1 cellular context compared by ENCODE assay signal in the genomic region with DNA sequence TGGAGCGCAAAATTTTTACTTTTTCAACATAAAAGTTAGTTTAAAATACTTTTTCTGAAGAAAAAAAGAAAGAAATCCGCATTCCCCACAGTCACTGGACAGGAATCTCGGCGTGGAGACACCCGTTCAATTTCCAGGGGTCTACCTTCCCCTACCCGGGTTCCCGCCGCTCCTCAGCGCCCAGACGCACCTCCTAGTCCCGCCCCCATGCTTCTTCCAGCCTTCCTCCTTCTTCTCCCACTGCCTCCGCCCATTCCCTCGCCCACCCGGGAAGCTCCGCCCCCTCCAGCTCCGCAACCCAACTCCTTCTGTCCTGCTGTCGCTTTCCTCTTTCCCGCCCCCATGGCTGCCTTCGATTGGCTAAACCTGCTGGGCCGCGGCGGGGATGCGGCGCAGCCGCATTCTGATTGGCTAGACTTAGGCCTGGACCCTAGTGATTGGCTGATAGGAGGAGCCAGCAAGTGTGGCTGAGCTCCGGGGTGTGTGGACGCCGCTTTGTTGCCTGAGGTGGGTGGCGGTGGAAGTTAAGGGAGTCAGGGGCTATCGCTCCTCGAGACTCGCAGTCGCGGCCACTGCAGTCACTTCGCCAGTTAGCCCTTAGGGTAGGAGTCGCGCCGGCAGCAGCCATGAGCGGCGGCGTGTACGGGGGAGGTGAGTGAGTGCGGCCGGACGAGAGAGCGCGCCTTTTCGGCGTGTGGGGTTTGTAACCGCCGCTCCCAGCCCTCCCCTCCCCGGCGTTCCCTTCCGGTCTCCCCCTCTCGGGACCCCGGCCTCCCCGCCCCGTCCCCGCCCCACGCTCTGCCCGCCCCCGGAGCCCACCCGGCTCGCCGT.
TF ChIP-seq lines count a peak whose summit lies in the region.

ACTL6A (plus strand) TSS at position 460 of the 831 bp plus-strand sequence; CDS start at position 627, 167 bp downstream.

TF ChIP-seq in HepG2, 621 proteins besides CTCF, POLR2A, EP300 and RAD21 (continued from another document and continues in another):
- TF ChIP-seq TFDP2 (CRISPR knock-in tag; IDR thresholded peaks at IDR 0.05) (peak; percentile 90), ZKSCAN5 (CRISPR knock-in tag; IDR thresholded peaks at IDR 0.05) (0 out of 2 replicates have a peak, but pooled peaks have one; percentile 47), HMG20A (CRISPR knock-in tag; IDR thresholded peaks at IDR 0.05; ENCODE audit: borderline replicate concordance) (no peak), ZNF577 (CRISPR knock-in tag; IDR thresholded peaks at IDR 0.05; ENCODE audit: borderline replicate concordance, low read depth) (no peak), ZBTB8A (CRISPR knock-in tag; IDR thresholded peaks at IDR 0.05; ENCODE audit: borderline replicate concordance, low read depth) (no peak), PHF5A (CRISPR knock-in tag; IDR thresholded peaks at IDR 0.05; ENCODE audit: low read depth, unreplicated experiment) (no peak), NCOR1 (IDR thresholded peaks at IDR 0.05; ENCODE audit: borderline replicate concordance, low read length) (no peak), FOSL1 (CRISPR knock-in tag; IDR thresholded peaks at IDR 0.05; ENCODE audit: borderline replicate concordance) (no peak), RBM39 (IDR thresholded peaks at IDR 0.05; ENCODE audit: low read depth, low read length, poor library complexity, severe bottlenecking) (peak; percentile 73), SP140L (CRISPR knock-in tag; IDR thresholded peaks at IDR 0.05; ENCODE audit: borderline replicate concordance) (no peak), ERF (CRISPR knock-in tag; IDR thresholded peaks at IDR 0.05) (no peak; the same call in none of the 2 replicates), RELA (CRISPR knock-in tag; IDR thresholded peaks at IDR 0.05) (no peak), ZNF326 (CRISPR knock-in tag; IDR thresholded peaks at IDR 0.05; ENCODE audit: borderline replicate concordance) (no peak), DMAP1 (CRISPR knock-in tag; IDR thresholded peaks at IDR 0.05) (peak; percentile 92), KLF13 (CRISPR knock-in tag; IDR thresholded peaks at IDR 0.05) (no peak), SNRNP70 (IDR thresholded peaks at IDR 0.05; ENCODE audit: low read depth, low read length) (no peak), ZNF235 (CRISPR knock-in tag; IDR thresholded peaks at IDR 0.05; ENCODE audit: borderline replicate concordance) (no peak), FOXJ3 (CRISPR knock-in tag; IDR thresholded peaks at IDR 0.05; ENCODE audit: borderline replicate concordance) (no peak), TEAD2 (CRISPR knock-in tag; IDR thresholded peaks at IDR 0.05) (no peak), MXD1 (CRISPR knock-in tag; IDR thresholded peaks at IDR 0.05) (0 out of 2 replicates have a peak, but pooled peaks have one; percentile 16), CBX5 (CRISPR knock-in tag; IDR thresholded peaks at IDR 0.05; ENCODE audit: borderline replicate concordance) (peak; percentile 50; the same call in 1 of the 2 replicates), ZNF768 (CRISPR knock-in tag; IDR thresholded peaks at IDR 0.05) (peak; percentile 60; the same call in 1 of the 2 replicates), ZNF234 (CRISPR knock-in tag; conservative IDR thresholded peaks at IDR 0.05) (no peak; the same call in 1 of the 2 replicates), ZNF143 (CRISPR knock-in tag; IDR thresholded peaks at IDR 0.05) (0 out of 2 replicates have a peak, but pooled peaks have one; percentile 16), TOE1 (CRISPR knock-in tag; IDR thresholded peaks at IDR 0.05) (no peak), ZNF850 (CRISPR knock-in tag; conservative IDR thresholded peaks at IDR 0.05) (no peak), ATAD3A (CRISPR knock-in tag; IDR thresholded peaks at IDR 0.05) (no peak), ZNF430 (CRISPR knock-in tag; IDR thresholded peaks at IDR 0.05) (no peak), NR2F6 (IDR thresholded peaks at IDR 0.05) (no peak), NR2F6 (CRISPR knock-in tag; IDR thresholded peaks at IDR 0.05) (no peak), SMAD1 (CRISPR knock-in tag; IDR thresholded peaks at IDR 0.05; ENCODE audit: borderline replicate concordance, low read depth) (no peak), ZNF251 (CRISPR knock-in tag; IDR thresholded peaks at IDR 0.05) (no peak), ZNF75D (CRISPR knock-in tag; IDR thresholded peaks at IDR 0.05; ENCODE audit: borderline replicate concordance) (no peak), SRSF4 (IDR thresholded peaks at IDR 0.05; ENCODE audit: low read depth, low read length, poor library complexity, severe bottlenecking) (no peak), DNMT1 (CRISPR knock-in tag; IDR thresholded peaks at IDR 0.05) (no peak), ZNF431 (CRISPR knock-in tag; IDR thresholded peaks at IDR 0.05; ENCODE audit: borderline replicate concordance, low read depth) (no peak), RCOR2 (CRISPR knock-in tag; IDR thresholded peaks at IDR 0.05) (no peak), PAXIP1 (CRISPR knock-in tag; conservative IDR thresholded peaks at IDR 0.05) (peak; percentile 57), POLR2AphosphoS2 (IDR thresholded peaks at IDR 0.05; ENCODE audit: low read depth, low read length) (no peak), MBNL3 (CRISPR knock-in tag; conservative IDR thresholded peaks at IDR 0.05) (no peak), DMTF1 (CRISPR knock-in tag; IDR thresholded peaks at IDR 0.05) (no peak)
- TF ChIP-seq, protein P1, sequence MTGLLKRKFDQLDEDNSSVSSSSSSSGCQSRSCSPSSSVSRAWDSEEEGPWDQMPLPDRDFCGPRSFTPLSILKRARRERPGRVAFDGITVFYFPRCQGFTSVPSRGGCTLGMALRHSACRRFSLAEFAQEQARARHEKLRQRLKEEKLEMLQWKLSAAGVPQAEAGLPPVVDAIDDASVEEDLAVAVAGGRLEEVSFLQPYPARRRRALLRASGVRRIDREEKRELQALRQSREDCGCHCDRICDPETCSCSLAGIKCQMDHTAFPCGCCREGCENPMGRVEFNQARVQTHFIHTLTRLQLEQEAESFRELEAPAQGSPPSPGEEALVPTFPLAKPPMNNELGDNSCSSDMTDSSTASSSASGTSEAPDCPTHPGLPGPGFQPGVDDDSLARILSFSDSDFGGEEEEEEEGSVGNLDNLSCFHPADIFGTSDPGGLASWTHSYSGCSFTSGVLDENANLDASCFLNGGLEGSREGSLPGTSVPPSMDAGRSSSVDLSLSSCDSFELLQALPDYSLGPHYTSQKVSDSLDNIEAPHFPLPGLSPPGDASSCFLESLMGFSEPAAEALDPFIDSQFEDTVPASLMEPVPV (CRISPR knock-in tag; IDR thresholded peaks at IDR 0.05) = peak; percentile 44; the same call in 1 of the 2 replicates
- TF ChIP-seq, protein P2, sequence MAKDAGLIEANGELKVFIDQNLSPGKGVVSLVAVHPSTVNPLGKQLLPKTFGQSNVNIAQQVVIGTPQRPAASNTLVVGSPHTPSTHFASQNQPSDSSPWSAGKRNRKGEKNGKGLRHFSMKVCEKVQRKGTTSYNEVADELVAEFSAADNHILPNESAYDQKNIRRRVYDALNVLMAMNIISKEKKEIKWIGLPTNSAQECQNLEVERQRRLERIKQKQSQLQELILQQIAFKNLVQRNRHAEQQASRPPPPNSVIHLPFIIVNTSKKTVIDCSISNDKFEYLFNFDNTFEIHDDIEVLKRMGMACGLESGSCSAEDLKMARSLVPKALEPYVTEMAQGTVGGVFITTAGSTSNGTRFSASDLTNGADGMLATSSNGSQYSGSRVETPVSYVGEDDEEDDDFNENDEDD (CRISPR knock-in tag; IDR thresholded peaks at IDR 0.05; ENCODE audit: borderline replicate concordance) = peak; percentile 73
- TF ChIP-seq, protein P3, sequence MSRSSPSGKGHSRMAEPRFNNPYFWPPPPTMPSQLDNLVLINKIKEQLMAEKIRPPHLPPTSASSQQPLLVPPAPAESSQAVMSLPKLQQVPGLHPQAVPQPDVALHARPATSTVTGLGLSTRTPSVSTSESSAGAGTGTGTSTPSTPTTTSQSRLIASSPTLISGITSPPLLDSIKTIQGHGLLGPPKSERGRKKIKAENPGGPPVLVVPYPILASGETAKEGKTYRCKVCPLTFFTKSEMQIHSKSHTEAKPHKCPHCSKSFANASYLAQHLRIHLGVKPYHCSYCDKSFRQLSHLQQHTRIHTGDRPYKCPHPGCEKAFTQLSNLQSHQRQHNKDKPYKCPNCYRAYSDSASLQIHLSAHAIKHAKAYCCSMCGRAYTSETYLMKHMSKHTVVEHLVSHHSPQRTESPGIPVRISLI (CRISPR knock-in tag; IDR thresholded peaks at IDR 0.05; ENCODE audit: borderline replicate concordance) = 0 out of 2 replicates have a peak, but pooled peaks have one; percentile 4
- TF ChIP-seq, protein P4, sequence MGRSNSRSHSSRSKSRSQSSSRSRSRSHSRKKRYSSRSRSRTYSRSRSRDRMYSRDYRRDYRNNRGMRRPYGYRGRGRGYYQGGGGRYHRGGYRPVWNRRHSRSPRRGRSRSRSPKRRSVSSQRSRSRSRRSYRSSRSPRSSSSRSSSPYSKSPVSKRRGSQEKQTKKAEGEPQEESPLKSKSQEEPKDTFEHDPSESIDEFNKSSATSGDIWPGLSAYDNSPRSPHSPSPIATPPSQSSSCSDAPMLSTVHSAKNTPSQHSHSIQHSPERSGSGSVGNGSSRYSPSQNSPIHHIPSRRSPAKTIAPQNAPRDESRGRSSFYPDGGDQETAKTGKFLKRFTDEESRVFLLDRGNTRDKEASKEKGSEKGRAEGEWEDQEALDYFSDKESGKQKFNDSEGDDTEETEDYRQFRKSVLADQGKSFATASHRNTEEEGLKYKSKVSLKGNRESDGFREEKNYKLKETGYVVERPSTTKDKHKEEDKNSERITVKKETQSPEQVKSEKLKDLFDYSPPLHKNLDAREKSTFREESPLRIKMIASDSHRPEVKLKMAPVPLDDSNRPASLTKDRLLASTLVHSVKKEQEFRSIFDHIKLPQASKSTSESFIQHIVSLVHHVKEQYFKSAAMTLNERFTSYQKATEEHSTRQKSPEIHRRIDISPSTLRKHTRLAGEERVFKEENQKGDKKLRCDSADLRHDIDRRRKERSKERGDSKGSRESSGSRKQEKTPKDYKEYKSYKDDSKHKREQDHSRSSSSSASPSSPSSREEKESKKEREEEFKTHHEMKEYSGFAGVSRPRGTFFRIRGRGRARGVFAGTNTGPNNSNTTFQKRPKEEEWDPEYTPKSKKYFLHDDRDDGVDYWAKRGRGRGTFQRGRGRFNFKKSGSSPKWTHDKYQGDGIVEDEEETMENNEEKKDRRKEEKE (IDR thresholded peaks at IDR 0.05) = no peak
- TF ChIP-seq, protein P5, sequence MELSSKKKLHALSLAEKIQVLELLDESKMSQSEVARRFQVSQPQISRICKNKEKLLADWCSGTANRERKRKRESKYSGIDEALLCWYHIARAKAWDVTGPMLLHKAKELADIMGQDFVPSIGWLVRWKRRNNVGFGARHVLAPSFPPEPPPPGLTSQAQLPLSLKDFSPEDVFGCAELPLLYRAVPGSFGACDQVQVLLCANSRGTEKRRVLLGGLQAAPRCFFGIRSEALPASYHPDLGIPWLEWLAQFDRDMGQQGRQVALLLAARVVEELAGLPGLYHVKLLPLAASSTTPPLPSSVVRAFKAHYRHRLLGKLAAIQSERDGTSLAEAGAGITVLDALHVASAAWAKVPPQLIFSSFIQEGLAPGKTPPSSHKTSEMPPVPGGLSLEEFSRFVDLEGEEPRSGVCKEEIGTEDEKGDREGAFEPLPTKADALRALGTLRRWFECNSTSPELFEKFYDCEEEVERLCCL (CRISPR knock-in tag; IDR thresholded peaks at IDR 0.05; ENCODE audit: borderline replicate concordance) = peak; percentile 56; the same call in 1 of the 2 replicates
